ENCODE assay signal across 8 cellular contexts in the genomic region with DNA sequence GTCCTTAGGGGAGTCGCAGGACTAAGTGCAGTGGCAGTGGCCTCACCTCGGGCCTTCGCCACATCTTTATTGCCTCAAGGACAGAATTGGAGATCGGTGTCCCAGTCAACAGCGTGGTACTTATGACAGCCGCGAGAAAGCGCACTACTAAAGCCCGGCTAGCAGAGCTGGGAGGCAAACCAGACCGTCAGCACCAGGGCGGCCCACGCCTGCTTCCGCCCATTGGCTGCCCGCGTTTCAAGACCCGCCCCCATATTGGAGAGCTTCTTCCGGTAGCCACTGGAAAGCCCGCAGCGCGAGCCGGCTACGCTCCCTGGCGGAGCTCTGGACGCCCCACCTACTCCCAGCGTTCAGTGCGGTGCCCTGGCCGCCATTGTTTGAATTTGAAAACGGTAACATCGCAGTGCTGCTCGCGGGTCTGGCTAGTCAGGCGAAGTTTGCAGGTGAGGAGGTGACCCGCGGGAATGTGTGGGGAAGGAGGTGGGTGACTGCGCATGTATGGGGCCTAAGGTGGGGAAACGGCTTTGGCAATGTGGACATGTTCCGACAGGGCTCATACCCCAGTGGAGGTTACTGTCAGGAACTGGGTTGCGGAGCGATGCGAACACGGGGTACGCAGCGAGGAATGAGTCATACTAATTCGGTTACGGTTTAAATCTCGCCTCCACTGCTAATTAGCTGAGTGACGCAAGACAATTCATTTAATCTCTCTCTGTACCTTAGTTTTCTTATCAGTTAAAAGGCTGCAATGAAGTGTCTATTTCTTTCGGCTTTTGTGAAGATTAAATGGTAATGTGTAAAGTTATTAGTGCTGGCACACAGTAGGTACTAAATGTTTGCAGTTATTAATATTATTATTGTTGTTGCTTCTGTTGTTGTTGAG. TPM values are rescaled to one million over a fixed set of nuclear protein-coding genes. Genes with fewer than 3 reads are reported as not detected.
DNase-seq lines count a peak whose midpoint lies in the region; ATAC-seq lines count a peak whose summit lies in the region.

A gene with protein sequence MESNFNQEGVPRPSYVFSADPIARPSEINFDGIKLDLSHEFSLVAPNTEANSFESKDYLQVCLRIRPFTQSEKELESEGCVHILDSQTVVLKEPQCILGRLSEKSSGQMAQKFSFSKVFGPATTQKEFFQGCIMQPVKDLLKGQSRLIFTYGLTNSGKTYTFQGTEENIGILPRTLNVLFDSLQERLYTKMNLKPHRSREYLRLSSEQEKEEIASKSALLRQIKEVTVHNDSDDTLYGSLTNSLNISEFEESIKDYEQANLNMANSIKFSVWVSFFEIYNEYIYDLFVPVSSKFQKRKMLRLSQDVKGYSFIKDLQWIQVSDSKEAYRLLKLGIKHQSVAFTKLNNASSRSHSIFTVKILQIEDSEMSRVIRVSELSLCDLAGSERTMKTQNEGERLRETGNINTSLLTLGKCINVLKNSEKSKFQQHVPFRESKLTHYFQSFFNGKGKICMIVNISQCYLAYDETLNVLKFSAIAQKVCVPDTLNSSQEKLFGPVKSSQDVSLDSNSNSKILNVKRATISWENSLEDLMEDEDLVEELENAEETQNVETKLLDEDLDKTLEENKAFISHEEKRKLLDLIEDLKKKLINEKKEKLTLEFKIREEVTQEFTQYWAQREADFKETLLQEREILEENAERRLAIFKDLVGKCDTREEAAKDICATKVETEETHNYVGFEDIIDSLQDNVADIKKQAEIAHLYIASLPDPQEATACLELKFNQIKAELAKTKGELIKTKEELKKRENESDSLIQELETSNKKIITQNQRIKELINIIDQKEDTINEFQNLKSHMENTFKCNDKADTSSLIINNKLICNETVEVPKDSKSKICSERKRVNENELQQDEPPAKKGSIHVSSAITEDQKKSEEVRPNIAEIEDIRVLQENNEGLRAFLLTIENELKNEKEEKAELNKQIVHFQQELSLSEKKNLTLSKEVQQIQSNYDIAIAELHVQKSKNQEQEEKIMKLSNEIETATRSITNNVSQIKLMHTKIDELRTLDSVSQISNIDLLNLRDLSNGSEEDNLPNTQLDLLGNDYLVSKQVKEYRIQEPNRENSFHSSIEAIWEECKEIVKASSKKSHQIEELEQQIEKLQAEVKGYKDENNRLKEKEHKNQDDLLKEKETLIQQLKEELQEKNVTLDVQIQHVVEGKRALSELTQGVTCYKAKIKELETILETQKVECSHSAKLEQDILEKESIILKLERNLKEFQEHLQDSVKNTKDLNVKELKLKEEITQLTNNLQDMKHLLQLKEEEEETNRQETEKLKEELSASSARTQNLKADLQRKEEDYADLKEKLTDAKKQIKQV (N-terminal part only) (plus strand): TSS at position 353 of the 883 bp plus-strand sequence. CDS start 3,705 bp downstream, outside the sequence.

- peak within 1 kb of the TSS; percentile 86 to 98 (median 97) for H3K27ac Mint-ChIP-seq in IgD-negative memory B cell

- peak; percentile 98 for ATAC-seq in GM21529 (IDR thresholded peaks at IDR 0.05; ENCODE audit: unreplicated experiment)

- no peaks in the 10 kb centered on the region for H3K27me3 Mint-ChIP-seq in IgD-negative memory B cell

- peaks cover 2% of the 10 kb centered on the region for H3K36me3 Mint-ChIP-seq in IgD-negative memory B cell

- H3K4me3 Mint-ChIP-seq in IgD-negative memory B cell, result peak within 1 kb of the TSS; percentile 93 to 98 (median 98)

- H3K4me1 Mint-ChIP-seq in IgD-negative memory B cell, result peaks cover 11 to 20% (median 17%) of the 10 kb centered on the region in 3 donors

- peak; percentile 96 for DNase-seq in DMS153 (lab: John Stamatoyannopoulos, UW)
- DNase-seq in OCI-M1 (lab: John Stamatoyannopoulos, UW), result peak; percentile 99
- peak; percentile 93 for DNase-seq in activated T-cell treated with anti-CD3 and anti-CD28 coated beads for 24 hours (ENCODE audit: low read depth)
- DNase-seq in epidermal melanocyte (ENCODE audit: insufficient read length, low spot score), result peak; percentile 81
- peak; percentile 94 for DNase-seq in middle frontal gyrus (ENCODE audit: extremely low spot score, low spot score)
- DNase-seq in stimulated activated CD8-positive, alpha-beta memory T cell treated with anti-CD3 and anti-CD28 coated beads, Interleukin-2, amount 100 ng/mL, for 48 hours (ENCODE audit: low read depth in 2 of 2), result peak; percentile 84 to 89

- no peaks in the 10 kb centered on the region for H3K9me3 Mint-ChIP-seq in IgD-negative memory B cell

RNA-seq across cellular contexts. Expression of the gene that starts here (rescaled TPM):
- 28.8 TPM for polyA plus RNA-seq in IgD-negative memory B cell

Comparison
In these comparisons a context has a peak if more than half of its experiments do, and no peak if none do; other contexts are left out.
1. Peak in every context shown above with its lines: DNase-seq and ATAC-seq.